19 cellular contexts compared by ENCODE assay signal in the genomic region with DNA sequence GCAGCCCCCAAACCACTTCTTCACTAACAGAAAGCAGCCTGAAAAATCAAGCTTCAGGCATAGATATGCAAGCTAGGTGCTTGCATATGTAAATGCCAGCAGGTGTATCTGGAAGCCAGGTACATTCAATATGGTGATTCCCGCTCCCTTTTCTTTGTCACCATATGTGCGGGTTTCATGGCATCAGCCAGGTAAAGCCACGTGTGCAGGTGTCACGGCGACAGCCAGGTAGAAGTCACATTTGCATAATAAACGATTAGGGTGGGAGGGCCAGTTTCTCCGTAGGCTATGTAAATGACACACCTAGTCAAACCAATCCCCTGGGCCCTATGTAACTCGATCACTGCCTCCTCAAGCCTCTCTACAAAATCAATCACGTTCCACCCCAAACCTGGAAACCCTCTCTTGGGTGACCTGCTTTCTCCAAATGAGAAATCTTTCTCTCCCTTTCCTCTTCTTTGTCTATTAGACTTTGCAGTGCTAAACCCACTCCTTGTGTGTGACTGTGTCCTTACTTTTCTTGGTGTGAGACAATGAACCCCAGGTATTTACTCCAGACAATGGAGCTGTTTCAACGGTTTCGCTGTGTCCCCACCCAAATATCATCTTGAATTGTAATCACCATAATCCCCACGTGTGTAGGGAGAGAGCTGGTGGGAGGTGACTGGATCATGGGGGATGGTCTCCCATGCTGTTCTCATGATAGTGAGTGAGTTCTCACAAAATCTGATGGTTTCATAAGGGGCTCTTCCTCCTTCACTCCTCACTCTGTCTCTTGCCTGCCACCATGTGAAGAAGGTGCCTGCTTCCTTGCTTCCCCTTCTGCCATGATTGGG. TPM values are rescaled to one million over a fixed set of nuclear protein-coding genes. Genes with fewer than 3 reads are reported as not detected.
DNase-seq lines count a peak whose midpoint lies in the region; ATAC-seq, FAIRE-seq and TF ChIP-seq lines count a peak whose summit lies in the region.
"Had no signal": no experiment of that assay in that cellular context is flagged by ENCODE, and none has a peak within 500 bp of the region (broad histone marks: within the 10 kb centered on the region; RNA-seq: fewer than 3 reads in every experiment).

No MANE protein-coding gene starts in this region.

- peak overlapping the region; percentile 98 for H2BK5ac ChIP-seq in H1 (ENCODE audit: low read depth, low read length)

- H3K27me3 Mint-ChIP-seq in GM23338 (ENCODE audit: insufficient read depth, low read depth, poor library complexity) (peaks cover 14% of the 10 kb centered on the region), T-helper 17 cell (peaks cover 41% of the 10 kb centered on the region)

- peak overlapping the region; percentile 34 for H3K4me3 ChIP-seq in GM23338
- no peak overlapping the region for H3K4me3 ChIP-seq in Karpas-422 (ENCODE audit: low read length)
- peak overlapping the region in 2 of 4 experiments; percentile 10 to 50; a peak in 4 of 8 replicates for H3K4me3 ChIP-seq in H1 (ENCODE audit: extremely low read depth in 1 of 4, insufficient read depth in 2 of 4, low read depth in 3 of 4, low read length in 4 of 4)
- H3K4me3 ChIP-seq in MG63, result no peak overlapping the region
- H3K4me3 ChIP-seq: GM23248, SJSA1 had no signal

- no peak overlapping the region for H3K14ac ChIP-seq in H1 (ENCODE audit: insufficient read length)

- H3K9me3 Mint-ChIP-seq in GM23338, result peaks cover 10% of the 10 kb centered on the region; the same call in 2 of the 3 replicates
- H3K9me3 Mint-ChIP-seq: CD4-positive, CD25-positive, alpha-beta regulatory T cell had no signal

- peak overlapping the region; percentile 98 for H3K4ac ChIP-seq in H1 (replicated peaks; ENCODE audit: insufficient read length, low read depth, low read length)

- peak overlapping the region; percentile 99 for H4K91ac ChIP-seq in H1 (replicated peaks; ENCODE audit: insufficient read length, low read length)

- FAIRE-seq in H1 (lab: Jason Lieb, UNC), result peak; percentile 93
- FAIRE-seq: G401.6, GM12891, GM19239 had no signal

- H2BK12ac ChIP-seq in H1 (ENCODE audit: low read depth, low read length), result peak overlapping the region; percentile 92

- H2AK5ac ChIP-seq in H1 (ENCODE audit: low read depth, low read length), result peak overlapping the region; percentile 57

- H3K36me3 ChIP-seq in GM23338 (ENCODE audit: insufficient read depth) (no peaks in the 10 kb centered on the region), Karpas-422 (ENCODE audit: insufficient read depth, low read length) (no peaks in the 10 kb centered on the region), H1 (ENCODE audit: control insufficient read depth in 2 of 4, insufficient read depth in 4 of 4, low read length in 3 of 4) (no peaks in the 10 kb centered on the region), MG63 (no peaks in the 10 kb centered on the region)
- H3K36me3 ChIP-seq: SJSA1 had no signal

- H4K20me1 ChIP-seq in GM23338 (replicated peaks; ENCODE audit: insufficient read depth) (no peaks in the 10 kb centered on the region), Karpas-422 (ENCODE audit: insufficient read depth, low read depth, low read length) (no peaks in the 10 kb centered on the region), H1 (replicated peaks in 1 of 2; ENCODE audit: control insufficient read depth in 1 of 2, insufficient read depth in 2 of 2, low read length in 2 of 2) (no peaks in the 10 kb centered on the region)

- H3K79me2 ChIP-seq in GM23338 (replicated peaks; ENCODE audit: insufficient read depth), result no peaks in the 10 kb centered on the region
- no peaks in the 10 kb centered on the region for H3K79me2 ChIP-seq in Karpas-422 (ENCODE audit: low read length)
- no peaks in the 10 kb centered on the region for H3K79me2 ChIP-seq in H1 (ENCODE audit: control insufficient read depth in 1 of 2, insufficient read depth in 2 of 2, low read length in 2 of 2)

- peak overlapping the region; percentile 93 for H3K18ac ChIP-seq in H1 (ENCODE audit: extremely low read depth, low read length)

- H3K4me1 ChIP-seq in GM23338 (ENCODE audit: insufficient read depth) (peaks cover 51% of the 10 kb centered on the region), Karpas-422 (ENCODE audit: low read length) (peaks cover 11% of the 10 kb centered on the region), H1 (replicated peaks in 1 of 4; ENCODE audit: control insufficient read depth in 3 of 4, insufficient read depth in 4 of 4, low read length in 3 of 4) (peaks cover 8 to 27% (median 20%) of the 10 kb centered on the region in 4 experiments; a peak in 5 of 7 replicates)
- H3K4me1 ChIP-seq: SJSA1 had no signal

- no peak overlapping the region for H3K9ac ChIP-seq in Karpas-422 (ENCODE audit: low read length)
- H3K9ac ChIP-seq in H1 (replicated peaks in 1 of 4; ENCODE audit: extremely low read depth in 1 of 4, low read depth in 3 of 4, low read length in 3 of 4), result peak overlapping the region in 3 of 4 experiments; percentile 66 to 71 (median 67); a peak in 6 of 7 replicates
- H3K9ac ChIP-seq: GM23248 had no signal

- H3K27ac ChIP-seq in GM23338 (ENCODE audit: low read depth) (peak overlapping the region; percentile 98), Karpas-422 (ENCODE audit: low read length) (no peak overlapping the region), H1 (ENCODE audit: low read depth, low read length) (peak overlapping the region; percentile 92)
- H3K27ac ChIP-seq: GM23248, RWPE1, SJSA1 had no signal

- H3K36me3 Mint-ChIP-seq in GM23338 (ENCODE audit: low read depth) (peaks cover 16% of the 10 kb centered on the region; the same call in 2 of the 3 replicates), T-helper 17 cell (ENCODE audit: low read depth) (peaks cover 8% of the 10 kb centered on the region)
- H3K36me3 Mint-ChIP-seq: CD4-positive, CD25-positive, alpha-beta regulatory T cell had no signal

- peak overlapping the region; percentile 62 for H3K4me3 Mint-ChIP-seq in GM23338
- H3K4me3 Mint-ChIP-seq in T-helper 17 cell, result no peak overlapping the region
- H3K4me3 Mint-ChIP-seq: CD4-positive, CD25-positive, alpha-beta regulatory T cell had no signal

- TF ChIP-seq POLR2A in H1 (IDR thresholded peaks at IDR 0.05; ENCODE audit: control extremely low read depth in 1 of 2, low read depth in 2 of 2, low read length in 2 of 2), result peak; percentile 65 to 67

- peak overlapping the region; percentile 94; the same call in 1 of the 2 replicates for H2BK15ac ChIP-seq in H1 (ENCODE audit: low read length)

- H3K9me3 ChIP-seq in Karpas-422 (ENCODE audit: low read length) (no peaks in the 10 kb centered on the region), H1 (ENCODE audit: insufficient read depth in 2 of 2, low read depth in 1 of 2, low read length in 1 of 2) (0 out of 4 replicates have a peak, but pooled peaks cover 0 to 3% of the 10 kb centered on the region in 2 experiments), T-helper 17 cell (ENCODE audit: control insufficient read depth, low read length, poor library complexity, severe bottlenecking) (no peaks in the 10 kb centered on the region), MG63 (no peaks in the 10 kb centered on the region)
- H3K9me3 ChIP-seq: SJSA1 had no signal

- peak overlapping the region; percentile 91 for H4K5ac ChIP-seq in H1 (ENCODE audit: insufficient read length, low read depth, low read length)

- TF ChIP-seq RAD21 in H1 (IDR thresholded peaks at IDR 0.05 in 1 of 2, conservative IDR thresholded peaks at IDR 0.05 in 1 of 2; ENCODE audit: low read depth in 2 of 2, low read length in 2 of 2), result no peak

- no peak overlapping the region for H4K8ac ChIP-seq in H1 (ENCODE audit: extremely low read depth, insufficient read depth, low read length)

- TF ChIP-seq EP300 in H1 (IDR thresholded peaks at IDR 0.05; ENCODE audit: borderline replicate concordance in 1 of 2, low read depth in 2 of 2, low read length in 2 of 2), result no peak

- no peak overlapping the region for H3K27ac Mint-ChIP-seq in GM23338
- H3K27ac Mint-ChIP-seq in T-helper 17 cell, result no peak overlapping the region

- no peaks in the 10 kb centered on the region for H3K27me3 ChIP-seq in GM23338 (ENCODE audit: insufficient read depth)
- H3K27me3 ChIP-seq in Karpas-422 (ENCODE audit: low read length), result peaks cover 5% of the 10 kb centered on the region; the same call in 1 of the 2 replicates
- H3K27me3 ChIP-seq in H1 (replicated peaks in 1 of 4; ENCODE audit: control insufficient read depth in 3 of 4, extremely low read depth in 1 of 4, insufficient read depth in 3 of 4, low read length in 3 of 4), result no peaks in the 10 kb centered on the region
- H3K27me3 ChIP-seq in MG63, result peaks cover 6% of the 10 kb centered on the region; the same call in 1 of the 2 replicates
- H3K27me3 ChIP-seq: SJSA1 had no signal

- ATAC-seq in GM23338 (peak; percentile 96), HG02610 (IDR thresholded peaks at IDR 0.05; ENCODE audit: unreplicated experiment) (no peak), T-helper 17 cell (no peak)

- TF ChIP-seq CTCF in GM23338 (conservative IDR thresholded peaks at IDR 0.05; ENCODE audit: low read depth in 2 of 2) (no peak), H1 (IDR thresholded peaks at IDR 0.05; ENCODE audit: control extremely low read depth in 1 of 3, insufficient read depth in 1 of 3, low read depth in 1 of 3, low read length in 3 of 3) (no peak)

- H3K23me2 ChIP-seq in H1 (ENCODE audit: low read depth, low read length), result no peaks in the 10 kb centered on the region

- no peak overlapping the region for H2AFZ ChIP-seq in GM23338
- no peak overlapping the region for H2AFZ ChIP-seq in Karpas-422 (ENCODE audit: low read length)
- H2AFZ ChIP-seq in H1 (ENCODE audit: low read length), result no peak overlapping the region
- H2AFZ ChIP-seq: GM23248 had no signal

- no peak overlapping the region for H3K23ac ChIP-seq in H1 (ENCODE audit: insufficient read length)

- peak overlapping the region; percentile 97 for H2BK20ac ChIP-seq in H1 (ENCODE audit: low read length)

- 3% methylated on average over 12 of the region's 12 CpGs; no CpG with 5 or more reads in 1 of the 2 experiments for WGBS in H1 (ENCODE audit: extremely low coverage in 1 of 2, insufficient coverage in 1 of 2, insufficient read length in 1 of 2, insufficient replicate concordance in 2 of 2, low coverage in 1 of 2, low lambda C conversion rate in 2 of 2, missing lambda C conversion rate in 1 of 2), 2 experiments

- H3K79me1 ChIP-seq in H1 (ENCODE audit: low read depth, low read length), result no peaks in the 10 kb centered on the region

- H3K4me1 Mint-ChIP-seq in GM23338 (peaks cover 30% of the 10 kb centered on the region), T-helper 17 cell (no peaks in the 10 kb centered on the region)
- H3K4me1 Mint-ChIP-seq: CD4-positive, CD25-positive, alpha-beta regulatory T cell had no signal

- H3F3A ChIP-seq in GM23338 (replicated peaks; ENCODE audit: low read depth), result peaks cover 18% of the 10 kb centered on the region

- H3K4me2 ChIP-seq in GM23338, result peak overlapping the region; percentile 58
- peak overlapping the region; percentile 19 for H3K4me2 ChIP-seq in Karpas-422 (ENCODE audit: low read depth, low read length, poor library complexity, severe bottlenecking)
- peak overlapping the region; percentile 66 to 89 for H3K4me2 ChIP-seq in H1 (ENCODE audit: insufficient read depth in 1 of 2, low read depth in 2 of 2, low read length in 2 of 2)

- DNase-seq in GM23338 (ENCODE audit: low spot score), result peak; percentile 97
- no peak for DNase-seq in Karpas-422
- DNase-seq in H1 (ENCODE audit: low read depth in 1 of 2, low spot score in 2 of 2), result peak; percentile 67 to 79
- DNase-seq in iPS-NIHi7 (ENCODE audit: extremely low spot score), result peak; percentile 42
- no peak for DNase-seq in T-helper 17 cell
- no peak for DNase-seq in MG63
- DNase-seq: AML-193; CD4-positive, CD25-positive, alpha-beta regulatory T cell; GM23248; IMR-90; NCI-H146; NCI-H2107; NK-92 treated with Interleukin-12 subunit alpha and Interleukin-12 subunit beta, amount 100 ng/mL, for 24 hours had no signal

- POLR2A ChIA-PET in H1 (lab: Charles Lee; ENCODE audit: partially characterized antibody), result interaction anchor here (0.7 to 3.1 kb wide), 12 partner anchors 10 to 484 kb away, joined by 3 to 20 read pairs (median 4); partner anchors contain the start of gene ONECUT1

- CTCF ChIA-PET in H1 (lab: Charles Lee; ENCODE audit: partially characterized antibody), result interaction anchor here (1.2 to 1.5 kb wide), 2 partner anchors 19 to 20 kb away, joined by 3 to 5 read pairs; no protein-coding TSS in a partner anchor

- peak overlapping the region; percentile 89 for H3K56ac ChIP-seq in H1 (replicated peaks; ENCODE audit: insufficient read length, low read depth, low read length)

- peak overlapping the region; percentile 97 for H2BK120ac ChIP-seq in H1 (replicated peaks; ENCODE audit: low read depth, low read length)

- H3K9me2 ChIP-seq in GM23338 (ENCODE audit: insufficient read depth), result no peaks in the 10 kb centered on the region
- H3K9me2 ChIP-seq in Karpas-422 (replicated peaks; ENCODE audit: insufficient read depth, low read length), result no peaks in the 10 kb centered on the region

RNA-seq across cellular contexts. Expression of gene ONECUT1, which starts 44.6 kb away (rescaled TPM):
- 4.2 and 9.4 TPM in 2 replicates for total RNA-seq in GM23338 (2014; rRNA removed; shearing (Covaris generic))
- polyA plus RNA-seq in GM23338 (2016; fragmentation: Nextera tagmentation; extraction: Ambion mirVana) (3.9 and 4.3 TPM in 2 replicates), H1 (2011; rRNA removed) (0.47 and 0.65 TPM in 2 replicates)
- 0.14 and 0.45 TPM in 2 replicates for total RNA-seq in Karpas-422 (2014; rRNA removed; shearing (Covaris generic); ENCODE audit: low replicate concordance)
- 6.1 and 6.4 TPM in 2 replicates for total RNA-seq in H1 (2021; fragmentation: NEBNext Ultra II Directional; extraction: Animal tissue kit (Norgen Biotek cat#: 25700))
- 1.1 TPM for polyA plus RNA-seq in H1 (2011; cell fraction: cytosol; rRNA removed)
- polyA plus RNA-seq in H1 (2011; cell fraction: nucleus; rRNA removed), result 2.0 TPM
- polyA plus RNA-seq in H1 (2012, experiment 1 of 2), result 1.4 to 3.0 TPM (median 1.8 TPM) in 4 replicates
- 0.12 TPM for polyA plus RNA-seq in H1 (2012, experiment 2 of 2)
- 11.2 TPM for polyA plus RNA-seq in H1 (2013, experiment 1 of 2)
- 10.6 TPM for polyA plus RNA-seq in H1 (2013, experiment 2 of 2)
- polyA minus RNA-seq in H1 (2011; rRNA and poly(A)+ RNA removed), result 4.4 and 5.0 TPM in 2 replicates
- polyA minus RNA-seq in H1 (2011; cell fraction: cytosol; rRNA and poly(A)+ RNA removed), result 7.1 TPM
- 7.6 TPM for polyA minus RNA-seq in H1 (2011; cell fraction: nucleus; rRNA and poly(A)+ RNA removed)
- total RNA-seq in T-helper 17 cell, result not detected
- total RNA-seq in MG63 (2014; rRNA removed; shearing (Covaris generic); ENCODE audit: low replicate concordance), result not detected in 2 replicates
- total RNA-seq: CD4-positive, CD25-positive, alpha-beta regulatory T cell; GM23248; IMR-90; SJSA1 had no signal
- polyA plus RNA-seq: CD4-positive, CD25-positive, alpha-beta regulatory T cell; GM23248; IMR-90 had no signal

Comparison
In these comparisons a context has a peak if more than half of its experiments do, and no peak if none do; other contexts are left out.
1. DNase-seq: peak in GM23338 (single experiment), H1 (2 of 2) and iPS-NIHi7 (single experiment); none in Karpas-422 (single experiment), T-helper 17 cell (0 of 3) and MG63 (single experiment).
2. H3K4me2 ChIP-seq: peak in every context shown above with its lines; median percentile 78 in H1; 58 in GM23338; 19 in Karpas-422.